Comparison of ENCODE assay signal across 1 cellular context in genomic region chr17:56727876-56728617, GRCh38.
A peak's percentile ranks its signal among the peaks of the same experiment; 100 is the strongest.
TF ChIP-seq lines count a peak whose summit lies in the region.

No MANE protein-coding gene starts in this region.

TF ChIP-seq in A549, 52 proteins besides CTCF, POLR2A, EP300 and RAD21 (continued from another document):
- TF ChIP-seq REST (IDR thresholded peaks at IDR 0.05), result no peak
- TF ChIP-seq RNF2 (IDR thresholded peaks at IDR 0.05; ENCODE audit: borderline replicate concordance, low read depth), result no peak
- TF ChIP-seq FOSL2 (IDR thresholded peaks at IDR 0.05), result no peak
- TF ChIP-seq FOSL2 (CRISPR knock-in tag; IDR thresholded peaks at IDR 0.05), result peak; percentile 5; the same call in 1 of the 2 replicates
- TF ChIP-seq CBX8 (IDR thresholded peaks at IDR 0.05), result no peak
- TF ChIP-seq CHD4 (IDR thresholded peaks at IDR 0.05; ENCODE audit: borderline replicate concordance), result no peak
- TF ChIP-seq KDM1A (IDR thresholded peaks at IDR 0.05; ENCODE audit: low read depth), result no peak
